ENCODE assay signal across 14 cellular contexts in genomic region chr14:80215756-80216581, GRCh38. TPM values are rescaled to one million over a fixed set of nuclear protein-coding genes. Genes with fewer than 3 reads are reported as not detected.
DNase-seq lines count a peak whose midpoint lies in the region; ATAC-seq and TF ChIP-seq lines count a peak whose summit lies in the region.
"Had no signal": no experiment of that assay in that cellular context is flagged by ENCODE, and none has a peak within 500 bp of the region (broad histone marks: within the 10 kb centered on the region; RNA-seq: fewer than 3 reads in every experiment).

No MANE protein-coding gene starts in this region.

- TF ChIP-seq CTCF in gastrocnemius medialis (IDR thresholded peaks at IDR 0.05 in 4 of 5, conservative IDR thresholded peaks at IDR 0.05 in 1 of 5) (no peak), Peyer's patch (IDR thresholded peaks at IDR 0.05) (no peak)

- ATAC-seq in left cardiac atrium (peak in 1 of 2 donors; percentile 86), gastrocnemius medialis (peak; percentile 54 to 67), HG03175 (IDR thresholded peaks at IDR 0.05; ENCODE audit: unreplicated experiment) (no peak), GM21529 (IDR thresholded peaks at IDR 0.05; ENCODE audit: unreplicated experiment) (no peak), GM18907 (IDR thresholded peaks at IDR 0.05; ENCODE audit: unreplicated experiment) (no peak)
- ATAC-seq: natural killer cell had no signal

- intact Hi-C loops in left cardiac atrium (cut with DNase I): no loop called here
- intact Hi-C loops in gastrocnemius medialis (cut with DNase I; ENCODE audit: low total_unique reads): no loop called here

- H3K9me3 ChIP-seq in gastrocnemius medialis (no peaks in the 10 kb centered on the region), Peyer's patch (no peaks in the 10 kb centered on the region)

- H3K4me3 ChIP-seq in gastrocnemius medialis: no peak overlapping the region
- no peak overlapping the region for H3K4me3 ChIP-seq in Peyer's patch
- H3K4me3 ChIP-seq: dorsolateral prefrontal cortex had no signal

- DNase-seq in HuH-7 (ENCODE audit: low spot score) (peak; percentile 5), SK-MEL-5 (ENCODE audit: low read depth, low spot score) (peak; percentile 6), left cardiac atrium (peak; percentile 30), gastrocnemius medialis (peak; percentile 31 to 41), Peyer's patch (no peak)
- DNase-seq: activated CD4-positive, alpha-beta T cell treated with anti-CD3 and anti-CD28 coated beads, Interleukin-2, amount 10 ng/mL, durations not matched to agents 24 days and 14 days; activated naive CD4-positive, alpha-beta T cell treated with anti-CD3 and anti-CD28 coated beads, Interleukin-2, amount 10 ng/mL, durations not matched to agents 7 days and 5 days; Calu3; dorsolateral prefrontal cortex; natural killer cell; stimulated activated CD4-positive, alpha-beta T cell treated with anti-CD3 and anti-CD28 coated beads, Interleukin-2, amount 100 ng/mL, for 48 hours had no signal

- H3K27me3 ChIP-seq in gastrocnemius medialis (no peaks in the 10 kb centered on the region), Peyer's patch (no peaks in the 10 kb centered on the region)

- H3K4me1 ChIP-seq in gastrocnemius medialis: peaks cover 2 to 12% of the 10 kb centered on the region in 2 donors
- no peaks in the 10 kb centered on the region for H3K4me1 ChIP-seq in Peyer's patch

- H3K36me3 ChIP-seq in gastrocnemius medialis (no peaks in the 10 kb centered on the region), Peyer's patch (no peaks in the 10 kb centered on the region)

- in situ Hi-C loops in SK-MEL-5 (cut with HindIII; ENCODE audit: low pct_unique_long_range_greater_than_20kb, low sequenced_read_pairs): no loop called here
- in situ Hi-C loops in gastrocnemius medialis (cut with MboI; ENCODE audit: low sequenced_read_pairs in 4 of 4): no loop called here

- peak overlapping the region; percentile 19 to 58 (median 34) for H3K27ac ChIP-seq in gastrocnemius medialis
- H3K27ac ChIP-seq in Peyer's patch: no peak overlapping the region
- H3K27ac ChIP-seq: dorsolateral prefrontal cortex had no signal

- TF ChIP-seq POLR2A in gastrocnemius medialis (IDR thresholded peaks at IDR 0.05) (no peak), Peyer's patch (IDR thresholded peaks at IDR 0.05) (no peak)

RNA-seq across cellular contexts. Expression of gene DIO2, which starts 4.7 kb away (rescaled TPM):
- total RNA-seq in SK-MEL-5 (2014; rRNA removed; shearing (Covaris generic)): 0.08 and 0.93 TPM in 2 replicates
- 0.09 and 0.10 TPM in 2 replicates for polyA plus RNA-seq in SK-MEL-5 (2015; cell fraction: cytosol; rRNA removed)
- 0.14 and 0.21 TPM in 2 replicates for polyA plus RNA-seq in SK-MEL-5 (2015; cell fraction: nucleus; rRNA removed)
- 1 to 10 TPM; 2.0 to 5.0 TPM for total RNA-seq in left cardiac atrium
- 10 to 100 TPM in 2 of 4 donors, 1 to 10 TPM in 2; 5.5 to 32.2 (median 17.9) TPM for total RNA-seq in gastrocnemius medialis
- total RNA-seq in Peyer's patch: 10 to 100 TPM in 1 of 4 donors, 1 to 10 TPM in 1, under 1 TPM in 2; 0.13 to 22.3 (median 1.8) TPM
- total RNA-seq: activated CD4-positive, alpha-beta T cell treated with anti-CD3 and anti-CD28 coated beads, Interleukin-2, amount 10 ng/mL, durations not matched to agents 24 days and 14 days; natural killer cell had no signal

Comparison
In these comparisons a context has a peak if more than half of its experiments do, and no peak if none do; other contexts are left out.
1. DNase-seq: peak in HuH-7 (single experiment), SK-MEL-5 (single experiment), left cardiac atrium (single experiment) and gastrocnemius medialis (2 of 2); none in Peyer's patch (0 of 3).
2. ATAC-seq: peak in gastrocnemius medialis (2 of 2); none in HG03175 (single experiment), GM21529 (single experiment) and GM18907 (single experiment).
3. H3K27ac ChIP-seq: peak in gastrocnemius medialis (4 of 4); none in Peyer's patch (0 of 4).